16 cellular contexts compared by ENCODE assay signal in genomic region chr2:109532728-109533076, GRCh38.
DNase-seq lines count a peak whose midpoint lies in the region; ATAC-seq and TF ChIP-seq lines count a peak whose summit lies in the region.
"Had no signal": no experiment of that assay in that cellular context is flagged by ENCODE, and none has a peak within 500 bp of the region (broad histone marks: within the 10 kb centered on the region; RNA-seq: fewer than 3 reads in every experiment).

No MANE protein-coding gene starts in this region.

- H3K4me1 Mint-ChIP-seq in glutamatergic neuron (ENCODE audit: low read depth, unreplicated experiment) (peaks cover 32% of the 10 kb centered on the region), osteocyte (ENCODE audit: unreplicated experiment) (peaks cover 50% of the 10 kb centered on the region)
- H3K4me1 Mint-ChIP-seq: B cell, CD14-positive monocyte, IgD-negative memory B cell had no signal

- intact Hi-C loops in Right ventricle myocardium superior (cut with DNase I): no loop called here
- intact Hi-C loops in left ventricle myocardium superior (cut with micrococcal nuclease): no loop called here

- H3K27me3 Mint-ChIP-seq in glutamatergic neuron (ENCODE audit: unreplicated experiment) (peaks cover 3% of the 10 kb centered on the region), osteocyte (ENCODE audit: unreplicated experiment) (no peaks in the 10 kb centered on the region)

- TF ChIP-seq CTCF in glutamatergic neuron (IDR thresholded peaks at IDR 0.05; ENCODE audit: partially characterized antibody, unreplicated experiment): no peak
- TF ChIP-seq CTCF in osteocyte (IDR thresholded peaks at IDR 0.05): no peak

- H3K36me3 Mint-ChIP-seq in glutamatergic neuron (ENCODE audit: unreplicated experiment) (peaks cover 8% of the 10 kb centered on the region), osteocyte (ENCODE audit: unreplicated experiment) (no peaks in the 10 kb centered on the region)
- H3K36me3 Mint-ChIP-seq: CD14-positive monocyte; CD8-positive, alpha-beta T cell; IgD-negative memory B cell had no signal

- H3K27ac Mint-ChIP-seq in glutamatergic neuron (ENCODE audit: unreplicated experiment) (peak overlapping the region; percentile 73), osteocyte (ENCODE audit: unreplicated experiment) (peak overlapping the region; percentile 35)
- H3K27ac Mint-ChIP-seq: B cell; CD14-positive monocyte; CD8-positive, alpha-beta T cell; IgD-negative memory B cell had no signal

- ATAC-seq in Right ventricle myocardium superior (ENCODE audit: poor library complexity): no peak
- no peak for ATAC-seq in left ventricle myocardium superior
- ATAC-seq: CD8-positive, alpha-beta T cell had no signal

- peak; percentile 17 for DNase-seq in Right ventricle myocardium superior
- DNase-seq in left ventricle myocardium superior: no peak
- DNase-seq in glutamatergic neuron: no peak
- DNase-seq in osteocyte (ENCODE audit: extremely low spot score, unreplicated experiment): no peak
- DNase-seq in AG08396 (ENCODE audit: low spot score): no peak
- DNase-seq in hypothalamus (lab: John Stamatoyannopoulos, UW): no peak
- DNase-seq in SIG-M5 (lab: John Stamatoyannopoulos, UW): no peak
- DNase-seq: ACHN; CD8-positive, alpha-beta T cell; COR-L47; DMS153; DMS79 treated with DMSO at 0.1 percent for 48 hours; EL had no signal

- H3K9me3 Mint-ChIP-seq in glutamatergic neuron (ENCODE audit: unreplicated experiment) (peaks cover 17% of the 10 kb centered on the region), osteocyte (ENCODE audit: unreplicated experiment) (peaks cover 11% of the 10 kb centered on the region)
- H3K9me3 Mint-ChIP-seq: CD8-positive, alpha-beta T cell had no signal

- peak overlapping the region; percentile 71 for H3K4me3 Mint-ChIP-seq in glutamatergic neuron (ENCODE audit: unreplicated experiment)
- H3K4me3 Mint-ChIP-seq in osteocyte (ENCODE audit: unreplicated experiment): peak overlapping the region; percentile 26
- H3K4me3 Mint-ChIP-seq: B cell; CD14-positive monocyte; CD8-positive, alpha-beta T cell had no signal
